5 cellular contexts compared by ENCODE assay signal in genomic region chr1:236044346-236044745, GRCh38. TPM values are rescaled to one million over a fixed set of nuclear protein-coding genes. Genes with fewer than 3 reads are reported as not detected.
"Had no signal": no experiment of that assay in that cellular context is flagged by ENCODE, and none has a peak within 500 bp of the region (broad histone marks: within the 10 kb centered on the region; RNA-seq: fewer than 3 reads in every experiment).

No MANE protein-coding gene starts in this region.

- H3K4me2 ChIP-seq: GM23338 had no signal

- ATAC-seq: GM23338 had no signal

- DNase-seq: H9, HCEC 1CT, IMR-90 had no signal

- H2AFZ ChIP-seq: GM23338 had no signal

- H3K4me3 ChIP-seq: GM23338 had no signal

RNA-seq across cellular contexts. Expression of gene NID1, which starts 20.5 kb away (rescaled TPM):
- total RNA-seq: HT-29 had no signal
